ENCODE assay signal across 24 cellular contexts in the genomic region with DNA sequence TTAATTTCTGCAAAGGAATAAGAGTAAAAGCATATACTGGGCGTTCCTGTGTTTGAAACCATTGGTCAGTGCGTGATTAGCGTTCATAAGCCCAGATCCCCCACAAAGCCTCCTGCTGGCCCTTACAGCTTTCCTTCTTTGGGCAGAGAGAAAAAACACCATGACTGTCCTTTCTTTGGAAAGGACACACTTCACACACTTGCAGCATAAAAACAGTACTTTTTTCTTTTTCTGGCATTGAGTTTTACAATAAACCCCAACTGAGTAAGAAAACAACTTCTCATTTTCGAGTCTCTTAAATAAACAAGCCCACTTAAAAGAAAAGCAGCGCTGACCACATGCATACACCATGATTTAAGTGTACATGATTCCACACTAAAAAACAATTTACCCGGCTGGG. TPM values are rescaled to one million over a fixed set of nuclear protein-coding genes. Genes with fewer than 3 reads are reported as not detected.
"Had no signal": no experiment of that assay in that cellular context is flagged by ENCODE, and none has a peak within 500 bp of the region (broad histone marks: within the 10 kb centered on the region; RNA-seq: fewer than 3 reads in every experiment).

No MANE protein-coding gene starts in this region.

- H3K4me1 ChIP-seq: colonic mucosa, parathyroid adenoma, spleen, upper lobe of right lung had no signal

- H3K4me1 Mint-ChIP-seq: activated naive CD8-positive, alpha-beta T cell treated with anti-CD3 and anti-CD28 coated beads for 36 hours; activated T-helper 17 cell treated with anti-CD3 and anti-CD28 coated beads, Interleukin-2, amount 50 U/mL, for 72 hours; natural killer cell had no signal

- H3K27ac ChIP-seq: colonic mucosa, gastroesophageal sphincter, heart right ventricle, parathyroid adenoma, sigmoid colon, spleen, thoracic aorta, upper lobe of right lung had no signal

- H3K9ac ChIP-seq: parathyroid adenoma had no signal

- H3K4me3 ChIP-seq: colonic mucosa, gastroesophageal sphincter, heart right ventricle, sigmoid colon, spleen, thoracic aorta, upper lobe of right lung had no signal

- ATAC-seq: activated T-helper 17 cell treated with anti-CD3 and anti-CD28 coated beads, Interleukin-2, amount 50 U/mL, for 72 hours; gastroesophageal sphincter; heart right ventricle; left cardiac atrium; natural killer cell; upper lobe of right lung; WTC11 had no signal

- H3K36me3 ChIP-seq: colonic mucosa, sigmoid colon, spleen, upper lobe of right lung had no signal

- H3K36me3 Mint-ChIP-seq: activated naive CD8-positive, alpha-beta T cell treated with anti-CD3 and anti-CD28 coated beads for 36 hours; natural killer cell; WTC11 had no signal

- H3K27me3 ChIP-seq: colonic mucosa, gastroesophageal sphincter, heart right ventricle, sigmoid colon, spleen, upper lobe of right lung had no signal

- H3K4me3 Mint-ChIP-seq: activated naive CD8-positive, alpha-beta T cell treated with anti-CD3 and anti-CD28 coated beads for 36 hours; activated T-cell treated with anti-CD3 and anti-CD28 coated beads, Interleukin-2, amount 50 U/mL, for 24 hours; activated T-helper 17 cell treated with anti-CD3 and anti-CD28 coated beads, Interleukin-2, amount 50 U/mL, for 72 hours; brain; natural killer cell; T-helper 1 cell treated with Interleukin-12 subunit alpha and Interleukin-12 subunit beta and Interleukin-4 antibody, amounts not matched to agents 30 μg/mL and 1 μg/mL, for 36 hours; WTC11 had no signal

- H3K9me3 Mint-ChIP-seq: activated naive CD8-positive, alpha-beta T cell treated with anti-CD3 and anti-CD28 coated beads for 36 hours; activated T-cell treated with anti-CD3 and anti-CD28 coated beads, Interleukin-2, amount 50 U/mL, for 24 hours; activated T-helper 17 cell treated with anti-CD3 and anti-CD28 coated beads, Interleukin-2, amount 50 U/mL, for 72 hours; natural killer cell; T-helper 1 cell treated with Interleukin-12 subunit alpha and Interleukin-12 subunit beta and Interleukin-4 antibody, amounts not matched to agents 30 μg/mL and 1 μg/mL, for 36 hours had no signal

- H3K27ac Mint-ChIP-seq: activated naive CD8-positive, alpha-beta T cell treated with anti-CD3 and anti-CD28 coated beads for 36 hours; activated T-cell treated with anti-CD3 and anti-CD28 coated beads, Interleukin-2, amount 50 U/mL, for 24 hours; activated T-helper 17 cell treated with anti-CD3 and anti-CD28 coated beads, Interleukin-2, amount 50 U/mL, for 72 hours; natural killer cell; T-helper 1 cell treated with Interleukin-12 subunit alpha and Interleukin-12 subunit beta and Interleukin-4 antibody, amounts not matched to agents 30 μg/mL and 1 μg/mL, for 36 hours; WTC11 had no signal

- DNase-seq: activated CD8-positive, alpha-beta memory T cell treated with anti-CD3 and anti-CD28 coated beads, Interleukin-2, amount 50 U/mL, for 4 hours; activated naive CD4-positive, alpha-beta T cell; activated naive CD8-positive, alpha-beta T cell treated with anti-CD3 and anti-CD28 coated beads for 36 hours; activated T-cell treated with anti-CD3 and anti-CD28 coated beads, Interleukin-2, amount 50 U/mL, for 24 hours; caudate nucleus; colonic mucosa; heart right ventricle; islet precursor cell; left cardiac atrium; midbrain; natural killer cell; sigmoid colon; spleen; stimulated activated CD4-positive, alpha-beta T cell treated with anti-CD3 and anti-CD28 coated beads, Interleukin-4, amount 100 ng/mL, for 1 hour; stimulated activated naive CD4-positive, alpha-beta T cell treated with Interleukin-2 at 50 U/mL for 16 hours; T1000; upper lobe of right lung had no signal

- H2AFZ ChIP-seq: parathyroid adenoma had no signal

- H3K9me3 ChIP-seq: colonic mucosa, gastroesophageal sphincter, heart right ventricle, sigmoid colon, spleen, thoracic aorta, upper lobe of right lung had no signal

RNA-seq across cellular contexts. Expression of gene SMAD9, which starts 35.8 kb away (rescaled TPM):
- total RNA-seq: natural killer cell had no signal
